ENCODE assay signal across 10 cellular contexts in genomic region chr5:997001-997474, GRCh38. TPM values are rescaled to one million over a fixed set of nuclear protein-coding genes. Genes with fewer than 3 reads are reported as not detected.
DNase-seq lines count a peak whose midpoint lies in the region; ATAC-seq and TF ChIP-seq lines count a peak whose summit lies in the region.
"Had no signal": no experiment of that assay in that cellular context is flagged by ENCODE, and none has a peak within 500 bp of the region (broad histone marks: within the 10 kb centered on the region; RNA-seq: fewer than 3 reads in every experiment).

No MANE protein-coding gene starts in this region.

- intact Hi-C loops in dendritic cell treated with granulocyte-macrophage colony-stimulating factor and Interleukin-4, amounts not matched to agents 40 ng/mL and 50 ng/mL, for 4 days (cut with micrococcal nuclease) = loop anchor here (10.0 kb wide), 1 partner anchor 108 kb away; no protein-coding TSS in a partner anchor
- intact Hi-C loops in ovary (cut with DNase I) = no loop called here

- no peaks in the 10 kb centered on the region; the same call in 1 of the 2 replicates for H3K36me3 ChIP-seq in HAP-1 (replicated peaks)
- H3K36me3 ChIP-seq in ovary = no peaks in the 10 kb centered on the region

- H3K27me3 ChIP-seq in HAP-1 (ENCODE audit: low read depth) (no peaks in the 10 kb centered on the region), ovary (no peaks in the 10 kb centered on the region)

- H3K9me3 Mint-ChIP-seq in dendritic cell treated with granulocyte-macrophage colony-stimulating factor and Interleukin-4, amounts not matched to agents 40 ng/mL and 50 ng/mL, for 4 days = no peaks in the 10 kb centered on the region
- H3K9me3 Mint-ChIP-seq: T-cell had no signal

- no peaks in the 10 kb centered on the region for H3K36me3 Mint-ChIP-seq in dendritic cell treated with granulocyte-macrophage colony-stimulating factor and Interleukin-4, amounts not matched to agents 40 ng/mL and 50 ng/mL, for 4 days (ENCODE audit: low read depth)
- H3K36me3 Mint-ChIP-seq: T-cell had no signal

- peaks cover 57% of the 10 kb centered on the region for H3K27me3 Mint-ChIP-seq in dendritic cell treated with granulocyte-macrophage colony-stimulating factor and Interleukin-4, amounts not matched to agents 40 ng/mL and 50 ng/mL, for 4 days

- H3K4me3 ChIP-seq in HAP-1 (no peak overlapping the region), ovary (no peak overlapping the region)

- no peak for TF ChIP-seq CTCF in ovary (IDR thresholded peaks at IDR 0.05)

- peak overlapping the region; percentile 30 for H3K4me3 Mint-ChIP-seq in dendritic cell treated with granulocyte-macrophage colony-stimulating factor and Interleukin-4, amounts not matched to agents 40 ng/mL and 50 ng/mL, for 4 days
- H3K4me3 Mint-ChIP-seq: T-cell had no signal

- peak; percentile 15 to 50 for DNase-seq in HAP-1 (ENCODE audit: low spot score in 2 of 2)
- DNase-seq in NOMO-1 treated with DMSO at 0.1 percent for 48 hours (lab: John Stamatoyannopoulos, UW; ENCODE audit: unreplicated experiment) = peak; percentile 89
- DNase-seq in ovary = peak in 3 of 5 donors; percentile 14 to 35 (median 24)
- DNase-seq in GM03348 (ENCODE audit: low spot score) = no peak
- no peak for DNase-seq in amniotic stem cell (lab: John Stamatoyannopoulos, UW)
- no peak for DNase-seq in dedifferentiated amniotic fluid mesenchymal stem cell (ENCODE audit: extremely low spot score)

- H3K4me1 ChIP-seq in HAP-1 = no peaks in the 10 kb centered on the region
- peaks cover 15% of the 10 kb centered on the region for H3K4me1 ChIP-seq in ovary (ENCODE audit: insufficient read depth)

- no peak overlapping the region for H3K27ac ChIP-seq in ovary

- no peak for TF ChIP-seq EP300 in ovary (IDR thresholded peaks at IDR 0.05)

- TF ChIP-seq POLR2A in ovary (IDR thresholded peaks at IDR 0.05) = no peak

- H3K27ac Mint-ChIP-seq in dendritic cell treated with granulocyte-macrophage colony-stimulating factor and Interleukin-4, amounts not matched to agents 40 ng/mL and 50 ng/mL, for 4 days = peak overlapping the region; percentile 48
- H3K27ac Mint-ChIP-seq: T-cell had no signal

- in situ Hi-C loops in HAP-1 (cut with MboI; ENCODE audit: low sequenced_read_pairs) = no loop called here

- H3K9me3 ChIP-seq in HAP-1 (no peaks in the 10 kb centered on the region; the same call in 1 of the 2 replicates), ovary (no peaks in the 10 kb centered on the region)

- 11 to 19% (median 19%) methylated on average over 4 of the region's 4 CpGs for WGBS in ovary, 3 donors

- peaks cover 7% of the 10 kb centered on the region for H3K4me1 Mint-ChIP-seq in dendritic cell treated with granulocyte-macrophage colony-stimulating factor and Interleukin-4, amounts not matched to agents 40 ng/mL and 50 ng/mL, for 4 days (ENCODE audit: low read depth)

- ATAC-seq in HG03521 (IDR thresholded peaks at IDR 0.05; ENCODE audit: unreplicated experiment) = no peak

RNA-seq across cellular contexts. Expression of gene NKD2, which starts 11.6 kb away (rescaled TPM):
- total RNA-seq in ovary = 10 to 100 TPM in 1 of 7 donors, 1 to 10 TPM in 4, under 1 TPM in 2; 0.33 to 17.2 (median 1.5) TPM
- under 1 TPM in 1 of 2 donors, not detected in 1; 0.80 TPM for polyA plus RNA-seq in ovary
- total RNA-seq: mononuclear cell had no signal

Comparison
In these comparisons a context has a peak if more than half of its experiments do, and no peak if none do; other contexts are left out.
1. DNase-seq: peak in HAP-1 (2 of 2), NOMO-1 treated with DMSO at 0.1 percent for 48 hours (single experiment) and ovary (3 of 5); none in GM03348 (single experiment), amniotic stem cell (single experiment) and dedifferentiated amniotic fluid mesenchymal stem cell (single experiment).